ENCODE assay signal across 15 cellular contexts in genomic region chr5:956178-956761, GRCh38. TPM values are rescaled to one million over a fixed set of nuclear protein-coding genes. Genes with fewer than 3 reads are reported as not detected.
A peak's percentile ranks its signal among the peaks of the same experiment; 100 is the strongest.
DNase-seq lines count a peak whose midpoint lies in the region; ATAC-seq and TF ChIP-seq lines count a peak whose summit lies in the region.
"Had no signal": no experiment of that assay in that cellular context is flagged by ENCODE, and none has a peak within 500 bp of the region (broad histone marks: within the 10 kb centered on the region; RNA-seq: fewer than 3 reads in every experiment).

No MANE protein-coding gene starts in this region.

- H3K36me3 Mint-ChIP-seq in mesothelial cell of epicardium = no peaks in the 10 kb centered on the region
- H3K36me3 Mint-ChIP-seq in activated naive CD4-positive, alpha-beta T cell treated with anti-CD3 and anti-CD28 coated beads for 36 hours (ENCODE audit: low read depth) = no peaks in the 10 kb centered on the region
- H3K36me3 Mint-ChIP-seq: CD8-positive, alpha-beta memory T cell had no signal

- H3K36me3 ChIP-seq in right atrium auricular region (no peaks in the 10 kb centered on the region), upper lobe of left lung (no peaks in the 10 kb centered on the region)
- H3K36me3 ChIP-seq: gastrocnemius medialis had no signal

- H3K4me3 Mint-ChIP-seq in mesothelial cell of epicardium = peak overlapping the region; percentile 50
- H3K4me3 Mint-ChIP-seq in activated naive CD4-positive, alpha-beta T cell treated with anti-CD3 and anti-CD28 coated beads for 36 hours = no peak overlapping the region
- H3K4me3 Mint-ChIP-seq: activated CD4-positive, alpha-beta T cell treated with anti-CD3 and anti-CD28 coated beads, Interleukin-2, amount 10 ng/mL, durations not matched to agents 24 days and 14 days had no signal

- H3K9me3 ChIP-seq in right atrium auricular region = peaks cover 0 to 2% of the 10 kb centered on the region in 2 donors
- no peaks in the 10 kb centered on the region for H3K9me3 ChIP-seq in upper lobe of left lung
- H3K9me3 ChIP-seq: gastrocnemius medialis had no signal

- CTCF ChIA-PET in activated naive CD4-positive, alpha-beta T cell treated with anti-CD3 and anti-CD28 coated beads for 36 hours (lab: Charles Lee) = interaction anchor here (0.8 to 1.8 kb wide), 3 partner anchors 24 to 55 kb away, joined by 3 to 5 read pairs (median 4); partner anchors contain the start of gene NKD2

- 81 to 84% methylated on average over 18 to 22 of the region's 26 CpGs for WGBS in upper lobe of left lung, 2 donors

- no peak for TF ChIP-seq POLR2A in upper lobe of left lung (IDR thresholded peaks at IDR 0.05)

- H3K27me3 ChIP-seq in right atrium auricular region (no peaks in the 10 kb centered on the region), upper lobe of left lung (no peaks in the 10 kb centered on the region)

- peaks cover 0 to 29% of the 10 kb centered on the region in 2 donors for H3K4me1 ChIP-seq in right atrium auricular region
- H3K4me1 ChIP-seq in upper lobe of left lung = peaks cover 17 to 31% (median 22%) of the 10 kb centered on the region in 4 donors

- H3K27ac Mint-ChIP-seq in mesothelial cell of epicardium = peak overlapping the region; percentile 99
- H3K27ac Mint-ChIP-seq in activated naive CD4-positive, alpha-beta T cell treated with anti-CD3 and anti-CD28 coated beads for 36 hours = no peak overlapping the region
- H3K27ac Mint-ChIP-seq: activated CD4-positive, alpha-beta T cell treated with anti-CD3 and anti-CD28 coated beads, Interleukin-2, amount 10 ng/mL, durations not matched to agents 24 days and 14 days had no signal

- intact Hi-C loops in cardiac septum (cut with DNase I) = no loop called here
- intact Hi-C loops in activated naive CD4-positive, alpha-beta T cell treated with anti-CD3 and anti-CD28 coated beads for 36 hours (cut with micrococcal nuclease) = no loop called here

- TF ChIP-seq EP300 in upper lobe of left lung (IDR thresholded peaks at IDR 0.05) = no peak

- H3K27ac ChIP-seq in right atrium auricular region (no peak overlapping the region), coronary artery (no peak overlapping the region), upper lobe of left lung (peak overlapping the region in 3 of 4 donors; percentile 74 to 85 (median 77))
- H3K27ac ChIP-seq: gastrocnemius medialis had no signal

- no peaks in the 10 kb centered on the region for H3K27me3 Mint-ChIP-seq in mesothelial cell of epicardium (ENCODE audit: low read depth)
- H3K27me3 Mint-ChIP-seq in activated naive CD4-positive, alpha-beta T cell treated with anti-CD3 and anti-CD28 coated beads for 36 hours (ENCODE audit: low read depth) = peaks cover 17% of the 10 kb centered on the region

- peak; percentile 74 for DNase-seq in cardiac septum (ENCODE audit: low spot score)
- DNase-seq in right atrium auricular region (ENCODE audit: low spot score) = no peak
- peak; percentile 57 for DNase-seq in coronary artery (ENCODE audit: low spot score)
- peak in 1 of 2 experiments; percentile 37 for DNase-seq in mesothelial cell of epicardium (ENCODE audit: low spot score in 2 of 2, unreplicated experiment in 2 of 2)
- peak in 1 of 2 donors; percentile 62 for DNase-seq in upper lobe of left lung
- no peak for DNase-seq in NCI-H2227 (lab: John Stamatoyannopoulos, UW; ENCODE audit: unreplicated experiment)
- no peak for DNase-seq in iPS-NIHi11 (ENCODE audit: low spot score)
- DNase-seq in activated naive CD4-positive, alpha-beta T cell treated with anti-CD3 and anti-CD28 coated beads for 36 hours = no peak
- DNase-seq: activated CD4-positive, alpha-beta T cell treated with anti-CD3 and anti-CD28 coated beads, Interleukin-2, amount 10 ng/mL, durations not matched to agents 24 days and 14 days; CD8-positive, alpha-beta memory T cell; cerebellar nuclear complex; gastrocnemius medialis; midbrain; NCI-H1930; NCI-H524 treated with DMSO at 0.1 percent for 48 hours had no signal

- no peak for ATAC-seq in upper lobe of left lung (ENCODE audit: low FRiP score in 2 of 2)

- TF ChIP-seq CTCF in right atrium auricular region (IDR thresholded peaks at IDR 0.05) = no peak
- TF ChIP-seq CTCF in coronary artery (IDR thresholded peaks at IDR 0.05) = no peak
- TF ChIP-seq CTCF in mesothelial cell of epicardium (IDR thresholded peaks at IDR 0.05; ENCODE audit: unreplicated experiment) = no peak
- TF ChIP-seq CTCF in upper lobe of left lung (IDR thresholded peaks at IDR 0.05) = no peak

- peaks cover 4% of the 10 kb centered on the region for H3K9me3 Mint-ChIP-seq in mesothelial cell of epicardium
- H3K9me3 Mint-ChIP-seq in activated naive CD4-positive, alpha-beta T cell treated with anti-CD3 and anti-CD28 coated beads for 36 hours = no peaks in the 10 kb centered on the region
- H3K9me3 Mint-ChIP-seq: activated CD4-positive, alpha-beta T cell treated with anti-CD3 and anti-CD28 coated beads, Interleukin-2, amount 10 ng/mL, durations not matched to agents 24 days and 14 days had no signal

- H3K4me3 ChIP-seq in right atrium auricular region (no peak overlapping the region), coronary artery (no peak overlapping the region), upper lobe of left lung (no peak overlapping the region)
- H3K4me3 ChIP-seq: gastrocnemius medialis had no signal

- H3K4me1 Mint-ChIP-seq in mesothelial cell of epicardium = peaks cover 54% of the 10 kb centered on the region
- peaks cover 23% of the 10 kb centered on the region for H3K4me1 Mint-ChIP-seq in activated naive CD4-positive, alpha-beta T cell treated with anti-CD3 and anti-CD28 coated beads for 36 hours (ENCODE audit: low read depth)

RNA-seq across cellular contexts. Expression of gene NKD2, which starts 52.3 kb away (rescaled TPM):
- total RNA-seq in cardiac septum (3.6 TPM), right atrium auricular region (1 to 10 TPM; 2.4 to 2.8 TPM), mesothelial cell of epicardium (52.8 to 65.1 TPM (median 63.4 TPM) in 3 replicates), upper lobe of left lung (100 to 1,000 TPM in 1 of 6 donors, 10 to 100 TPM in 4, 1 to 10 TPM in 1; 8.9 to 126 (median 50.6) TPM)
- 1 to 10 TPM; 1.4 to 2.5 TPM for total RNA-seq in activated naive CD4-positive, alpha-beta T cell treated with anti-CD3 and anti-CD28 coated beads for 36 hours
- total RNA-seq: gastrocnemius medialis had no signal

Comparison
In these comparisons a context has a peak if more than half of its experiments do, and no peak if none do; other contexts are left out.
1. DNase-seq: peak in cardiac septum (single experiment) and coronary artery (single experiment); none in right atrium auricular region (single experiment), NCI-H2227 (single experiment), iPS-NIHi11 (single experiment) and activated naive CD4-positive, alpha-beta T cell treated with anti-CD3 and anti-CD28 coated beads for 36 hours (single experiment).
2. H3K27ac ChIP-seq: peak in upper lobe of left lung (3 of 4); none in right atrium auricular region (0 of 2) and coronary artery (0 of 2).